Comparison of ENCODE assay signal across 1 cellular context in genomic region chr15:89782619-89782950, GRCh38.
A peak's percentile ranks its signal among the peaks of the same experiment; 100 is the strongest.
TF ChIP-seq lines count a peak whose summit lies in the region.

No MANE protein-coding gene starts in this region.

TF ChIP-seq in K562, 482 proteins besides CTCF, POLR2A, EP300 and RAD21:
- TF ChIP-seq SRF (CRISPR knock-in tag; IDR thresholded peaks at IDR 0.05), result peak in 1 of 2 experiments; percentile 93; a peak in 2 of 4 replicates
TF ChIP-seq in K562: peak in this region for 1; not testable (repeated sequence) for 481.
